In genomic region chr3:157130138-157130880, GRCh38 we compare ENCODE assay signal across 8 cellular contexts. TPM values are rescaled to one million over a fixed set of nuclear protein-coding genes. Genes with fewer than 3 reads are reported as not detected.
DNase-seq lines count a peak whose midpoint lies in the region; ATAC-seq, FAIRE-seq and TF ChIP-seq lines count a peak whose summit lies in the region.

No MANE protein-coding gene starts in this region.

- no peak for ATAC-seq in GM21381 (IDR thresholded peaks at IDR 0.05; ENCODE audit: unreplicated experiment)
- no peak for ATAC-seq in HG03097 (IDR thresholded peaks at IDR 0.05; ENCODE audit: low FRiP score, unreplicated experiment)

- FAIRE-seq in bronchial epithelial cell (lab: Jason Lieb, UNC), result no peak

- no peaks in the 10 kb centered on the region for H3K36me3 ChIP-seq in bronchial epithelial cell (ENCODE audit: control insufficient read depth, insufficient read depth, low read length)

- DNase-seq in DMS153 treated with DMSO at 0.1 percent for 48 hours (lab: John Stamatoyannopoulos, UW; ENCODE audit: unreplicated experiment) (peak; percentile 43), NCI-H1048 (lab: John Stamatoyannopoulos, UW) (peak; percentile 35), bronchial epithelial cell (ENCODE audit: low read depth) (peak; percentile 65)
- DNase-seq in stimulated activated CD4-positive, alpha-beta T cell treated with anti-CD3 and anti-CD28 coated beads, Interleukin-1b, Interleukin-23, amount 100 ng/mL, for 48 hours, result peak; percentile 75

- H3K27me3 ChIP-seq in bronchial epithelial cell (ENCODE audit: control insufficient read depth, insufficient read depth, low read length) (no peaks in the 10 kb centered on the region), layer of hippocampus (ENCODE audit: control insufficient read depth, insufficient read depth, low read length) (no peaks in the 10 kb centered on the region)

- peak overlapping the region; percentile 96 for H3K27ac ChIP-seq in layer of hippocampus (ENCODE audit: low read depth, low read length)

- TF ChIP-seq CTCF in WI38 (IDR thresholded peaks at IDR 0.05; ENCODE audit: low read depth, low read length) (peak; percentile 64), bronchial epithelial cell (IDR thresholded peaks at IDR 0.05; ENCODE audit: insufficient read depth, low read length, severe bottlenecking) (peak; percentile 57)

- H3K4me3 ChIP-seq in WI38 (ENCODE audit: low read depth, low read length), result no peak overlapping the region
- H3K4me3 ChIP-seq in bronchial epithelial cell (ENCODE audit: low read depth, low read length), result no peak overlapping the region

RNA-seq across cellular contexts. Expression of gene CCNL1, which starts 29.6 kb away (rescaled TPM):
- total RNA-seq in bronchial epithelial cell, result 107 and 150 TPM in 2 replicates
